ENCODE assay signal across 8 cellular contexts in the genomic region with DNA sequence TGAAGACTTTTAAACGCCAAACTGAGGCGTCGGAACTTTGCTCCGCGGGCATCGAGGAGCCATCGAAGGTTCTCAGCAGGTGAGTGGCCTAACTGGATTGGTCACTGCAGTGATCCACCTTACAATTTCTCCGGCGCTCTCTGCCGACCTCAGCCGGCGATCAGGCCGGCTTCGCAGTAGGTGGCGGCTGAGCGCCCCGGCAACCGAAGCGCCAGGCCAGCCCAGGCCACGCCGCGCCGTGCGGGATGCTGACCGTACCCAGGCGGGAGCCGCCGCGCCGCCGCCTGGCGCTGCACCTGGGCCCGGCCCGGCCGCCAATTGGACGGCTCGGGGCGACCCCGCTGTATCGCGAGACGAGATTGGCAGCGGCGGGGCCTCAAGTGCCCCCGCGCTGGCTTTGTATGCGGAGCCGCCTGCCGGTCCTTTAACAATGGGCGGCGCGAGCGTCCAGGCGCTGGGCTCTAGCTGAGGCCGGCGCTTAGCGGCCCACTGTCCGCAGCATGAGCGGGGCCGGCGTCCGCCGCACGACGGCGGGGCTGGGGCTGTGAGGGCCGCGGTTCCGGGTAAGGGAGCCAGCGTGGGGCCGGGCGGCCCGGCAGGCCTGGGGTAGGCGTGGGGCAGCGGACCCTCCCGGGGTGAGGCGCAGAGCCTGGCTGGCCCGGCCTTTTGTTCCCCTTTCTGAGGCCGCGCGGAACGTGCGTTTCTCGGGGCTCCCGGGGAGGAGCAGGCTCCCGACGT. TPM values are rescaled to one million over a fixed set of nuclear protein-coding genes. Genes with fewer than 3 reads are reported as not detected.
A peak's percentile ranks its signal among the peaks of the same experiment; 100 is the strongest.
DNase-seq lines count a peak whose midpoint lies in the region; ATAC-seq and TF ChIP-seq lines count a peak whose summit lies in the region.

A gene with protein sequence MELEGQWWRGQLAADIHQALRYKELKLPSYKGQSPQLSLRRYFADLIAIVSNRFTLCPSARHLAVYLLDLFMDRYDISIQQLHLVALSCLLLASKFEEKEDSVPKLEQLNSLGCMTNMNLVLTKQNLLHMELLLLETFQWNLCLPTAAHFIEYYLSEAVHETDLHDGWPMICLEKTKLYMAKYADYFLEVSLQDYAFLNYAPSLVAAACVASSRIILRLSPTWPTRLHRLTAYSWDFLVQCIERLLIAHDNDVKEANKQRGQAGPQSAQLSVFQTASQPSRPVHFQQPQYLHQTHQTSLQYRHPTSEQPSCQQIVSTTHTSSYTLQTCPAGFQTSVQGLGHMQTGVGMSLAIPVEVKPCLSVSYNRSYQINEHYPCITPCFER (plus strand): TSS at position 427 of the 738 bp plus-strand sequence. CDS start 811 bp downstream, outside the sequence.

- no peaks in the 10 kb centered on the region for H3K9me3 Mint-ChIP-seq in activated B cell treated with CpG ODN at 0.5 μM for 24 hours

- CTCF ChIA-PET in activated B cell treated with CpG ODN at 0.5 μM for 24 hours (lab: Charles Lee) = no interaction called here

- H3K27me3 Mint-ChIP-seq in activated B cell treated with CpG ODN at 0.5 μM for 24 hours = no peaks in the 10 kb centered on the region

- in situ Hi-C loops in ACHN (cut with HindIII; ENCODE audit: low pct_ligation_motif_present, low pct_unique_long_range_greater_than_20kb, low sequenced_read_pairs) = no loop called here

- intact Hi-C loops in activated B cell treated with CpG ODN at 0.5 μM for 24 hours (cut with micrococcal nuclease) = loop anchor here (1.0 to 10.0 kb wide), 10 partner anchors 8 to 749 kb away; a partner anchor contains a TSS

- peak within 1 kb of the TSS; percentile 93 for H3K4me3 Mint-ChIP-seq in activated B cell treated with CpG ODN at 0.5 μM for 24 hours

- no peak for TF ChIP-seq CTCF in activated B cell treated with CpG ODN at 0.5 μM for 24 hours (IDR thresholded peaks at IDR 0.05)

- H3K4me1 Mint-ChIP-seq in activated B cell treated with CpG ODN at 0.5 μM for 24 hours = peaks cover 41% of the 10 kb centered on the region

- DNase-seq in ACHN (peak; percentile 95), NCI-H2196 treated with DMSO at 0.1 percent for 48 hours (lab: John Stamatoyannopoulos, UW; ENCODE audit: unreplicated experiment) (peak; percentile 37), activated B cell treated with CpG ODN at 0.5 μM for 24 hours (peak; percentile 83), islet precursor cell (peak; percentile 93)
- DNase-seq in central memory CD4-positive, alpha-beta T cell = peak; percentile 81
- DNase-seq in stimulated activated CD4-positive, alpha-beta T cell treated with anti-CD3 and anti-CD28 coated beads, Interleukin-12 subunit alpha, Interleukin-12 subunit beta, amount 100 ng/mL, for 24 hours (ENCODE audit: low read depth in 2 of 2) = peak; percentile 66 to 71

- peak within 1 kb of the TSS; percentile 80 for H3K27ac Mint-ChIP-seq in activated B cell treated with CpG ODN at 0.5 μM for 24 hours

- POLR2A ChIA-PET in activated B cell treated with CpG ODN at 0.5 μM for 24 hours (lab: Charles Lee) = interaction anchor here (0.5 to 2.4 kb wide), 7 partner anchors 12 to 1681 kb away, joined by 3 to 22 read pairs (median 3); a partner anchor contains a TSS

- ATAC-seq in GM18861 (IDR thresholded peaks at IDR 0.05; ENCODE audit: unreplicated experiment) = peak; percentile 87
- peak; percentile 79 for ATAC-seq in HG03066 (IDR thresholded peaks at IDR 0.05; ENCODE audit: low read depth, unreplicated experiment)
- peak; percentile 88 for ATAC-seq in activated B cell treated with CpG ODN at 0.5 μM for 24 hours (ENCODE audit: low read depth)

- H3K36me3 Mint-ChIP-seq in activated B cell treated with CpG ODN at 0.5 μM for 24 hours (ENCODE audit: low read depth) = peaks cover 26% of the 10 kb centered on the region

RNA-seq across cellular contexts. Expression of the gene that starts here (rescaled TPM):
- 9.8 and 10.2 TPM in 2 replicates for total RNA-seq in activated B cell treated with CpG ODN at 0.5 μM for 24 hours

Comparison
In these comparisons a context has a peak if more than half of its experiments do, and no peak if none do; other contexts are left out.
1. Peak in every context shown above with its lines: DNase-seq and ATAC-seq.
2. DNase-seq: peak in every context shown above with its lines; median percentile 95 in ACHN; 93 in islet precursor cell; 83 in activated B cell treated with CpG ODN at 0.5 μM for 24 hours; 81 in central memory CD4-positive, alpha-beta T cell; 68 in stimulated activated CD4-positive, alpha-beta T cell treated with anti-CD3 and anti-CD28 coated beads, Interleukin-12 subunit alpha, Interleukin-12 subunit beta, amount 100 ng/mL, for 24 hours; 37 in NCI-H2196 treated with DMSO at 0.1 percent for 48 hours.